8 cellular contexts compared by ENCODE assay signal in the genomic region with DNA sequence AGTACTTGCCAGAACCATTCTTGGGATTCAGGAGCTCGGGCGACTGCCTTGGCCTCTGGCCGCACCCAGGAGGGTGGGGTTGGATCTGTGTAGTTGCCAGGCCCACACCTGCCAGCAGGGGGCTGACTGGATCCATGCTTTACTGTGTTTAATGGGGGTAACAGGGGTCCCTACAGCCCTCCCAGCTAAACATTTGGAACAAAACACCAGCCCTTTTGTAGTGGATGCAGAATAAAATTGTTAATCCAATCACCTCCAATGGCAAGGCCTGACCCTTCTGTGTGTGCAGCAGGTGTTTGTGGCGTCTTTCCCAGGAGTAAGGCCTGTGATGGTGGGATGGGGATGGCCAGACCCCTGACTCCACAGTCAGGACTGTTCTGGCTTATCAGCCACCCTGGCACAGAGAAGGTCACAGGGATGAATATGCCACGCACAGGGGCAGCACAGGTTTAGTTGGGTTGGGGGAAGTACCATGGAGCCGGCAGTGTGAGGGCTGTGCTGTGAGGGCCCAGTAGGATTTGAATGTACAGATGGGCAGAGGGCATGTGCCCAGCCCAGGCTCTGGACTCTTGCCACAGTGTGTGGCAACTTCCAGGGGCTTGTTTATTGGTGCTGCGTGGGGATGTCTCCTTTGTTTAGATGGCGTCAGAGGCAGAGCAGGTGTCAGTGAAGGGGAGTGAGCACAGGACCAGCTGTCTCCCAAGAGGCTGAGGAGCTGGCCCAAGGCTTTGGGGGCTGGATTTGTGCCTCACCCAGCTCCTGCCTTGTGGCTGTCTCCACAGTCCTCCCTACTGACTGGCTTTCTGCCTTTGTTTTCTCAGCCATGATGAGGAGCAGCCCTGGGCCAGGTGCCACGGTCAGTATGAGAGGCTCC. TPM values are rescaled to one million over a fixed set of nuclear protein-coding genes. Genes with fewer than 3 reads are reported as not detected.
A peak's percentile ranks its signal among the peaks of the same experiment; 100 is the strongest.
DNase-seq lines count a peak whose midpoint lies in the region; ATAC-seq, FAIRE-seq and TF ChIP-seq lines count a peak whose summit lies in the region.

No MANE protein-coding gene starts in this region.

- peaks cover 42% of the 10 kb centered on the region for H3K4me1 ChIP-seq in CD4-positive, alpha-beta memory T cell (ENCODE audit: insufficient read depth, low read length)

- ATAC-seq in T-cell (replicated peaks in 1 of 4) (peak; percentile 42 to 59 (median 50)), HG02970 (IDR thresholded peaks at IDR 0.05; ENCODE audit: low FRiP score, unreplicated experiment) (no peak), GM18858 (IDR thresholded peaks at IDR 0.05; ENCODE audit: unreplicated experiment) (no peak)
- ATAC-seq in stimulated activated effector memory CD8-positive, alpha-beta T cell treated with anti-CD3 and anti-CD28 coated beads, Interleukin-12 subunit alpha, Interleukin-12 subunit beta, amount 100 ng/mL, for 72 hours, result peak; percentile 65

- peaks cover 0 to 8% (median 0%) of the 10 kb centered on the region in 8 donors for H3K9me3 Mint-ChIP-seq in CD4-positive, alpha-beta memory T cell
- no peaks in the 10 kb centered on the region for H3K9me3 Mint-ChIP-seq in T-cell
- H3K9me3 Mint-ChIP-seq in stimulated activated effector memory CD8-positive, alpha-beta T cell treated with anti-CD3 and anti-CD28 coated beads, Interleukin-12 subunit alpha, Interleukin-12 subunit beta, amount 100 ng/mL, for 72 hours, result no peaks in the 10 kb centered on the region

- no peaks in the 10 kb centered on the region for H3K27me3 Mint-ChIP-seq in CD4-positive, alpha-beta memory T cell
- H3K27me3 Mint-ChIP-seq in T-cell, result peaks cover 0 to 1% of the 10 kb centered on the region in 2 donors

- no peaks in the 10 kb centered on the region for H3K27me3 ChIP-seq in CD4-positive, alpha-beta memory T cell (ENCODE audit: insufficient read depth, low read length)
- no peaks in the 10 kb centered on the region for H3K27me3 ChIP-seq in bronchial epithelial cell (ENCODE audit: control insufficient read depth, insufficient read depth, low read length)
- H3K27me3 ChIP-seq in layer of hippocampus (ENCODE audit: control insufficient read depth, insufficient read depth, low read length), result no peaks in the 10 kb centered on the region

- peaks cover 38 to 87% of the 10 kb centered on the region in 2 donors for H3K36me3 Mint-ChIP-seq in CD4-positive, alpha-beta memory T cell
- H3K36me3 Mint-ChIP-seq in T-cell, result peaks cover 49% of the 10 kb centered on the region
- peaks cover 100% of the 10 kb centered on the region for H3K36me3 Mint-ChIP-seq in stimulated activated effector memory CD8-positive, alpha-beta T cell treated with anti-CD3 and anti-CD28 coated beads, Interleukin-12 subunit alpha, Interleukin-12 subunit beta, amount 100 ng/mL, for 72 hours

- POLR2A ChIA-PET in CD4-positive, alpha-beta memory T cell (lab: Charles Lee; ENCODE audit: partially characterized antibody), result interaction anchor here (0.8 to 42.6 kb wide), 12 partner anchors 1 to 270 kb away, joined by 3 to 1746 read pairs (median 25); partner anchors contain the start of genes CBX6, DNAL4, GTPBP1 and JOSD1
- POLR2A ChIA-PET in T-cell (lab: Charles Lee), result interaction anchor here in 1 of 2 donors (0.6 to 1.5 kb wide), 2 partner anchors 9 to 14 kb away, joined by 3 read pairs; no protein-coding TSS in a partner anchor

- peak overlapping the region; percentile 30 for H3K27ac ChIP-seq in CD4-positive, alpha-beta memory T cell (ENCODE audit: low read depth, low read length)
- H3K27ac ChIP-seq in layer of hippocampus (ENCODE audit: low read depth, low read length), result peak overlapping the region; percentile 98

- H3K36me3 ChIP-seq in CD4-positive, alpha-beta memory T cell (ENCODE audit: insufficient read depth, low read length), result peaks cover 77% of the 10 kb centered on the region
- peaks cover 40% of the 10 kb centered on the region for H3K36me3 ChIP-seq in bronchial epithelial cell (ENCODE audit: control insufficient read depth, insufficient read depth, low read length)

- CTCF ChIA-PET in CD4-positive, alpha-beta memory T cell (lab: Charles Lee; ENCODE audit: partially characterized antibody), result interaction anchor here (0.8 to 7.5 kb wide), 20 partner anchors 9 to 136 kb away, joined by 3 to 74 read pairs (median 9); partner anchors contain the start of genes GTPBP1 and NPTXR
- CTCF ChIA-PET in T-cell (lab: Charles Lee), result interaction anchor here (0.6 to 1.8 kb wide), 6 partner anchors 9 to 614 kb away, joined by 3 to 6 read pairs (median 3); no protein-coding TSS in a partner anchor

- H3K9me3 ChIP-seq in CD4-positive, alpha-beta memory T cell (ENCODE audit: control insufficient read depth in 1 of 2, low read length in 2 of 2), result no peaks in the 10 kb centered on the region

- peak; percentile 86 for TF ChIP-seq CTCF in bronchial epithelial cell (IDR thresholded peaks at IDR 0.05; ENCODE audit: insufficient read depth, low read length, severe bottlenecking)

- FAIRE-seq in bronchial epithelial cell (lab: Jason Lieb, UNC), result no peak

- peak overlapping the region; percentile 75 to 90 (median 86) for H3K27ac Mint-ChIP-seq in CD4-positive, alpha-beta memory T cell
- peak overlapping the region; percentile 83 to 89 for H3K27ac Mint-ChIP-seq in T-cell
- H3K27ac Mint-ChIP-seq in stimulated activated effector memory CD8-positive, alpha-beta T cell treated with anti-CD3 and anti-CD28 coated beads, Interleukin-12 subunit alpha, Interleukin-12 subunit beta, amount 100 ng/mL, for 72 hours, result peak overlapping the region; percentile 93

- peak in 4 of 5 donors; percentile 12 to 51 (median 41) for DNase-seq in CD4-positive, alpha-beta memory T cell
- DNase-seq in HT-29 (ENCODE audit: low spot score) (peak; percentile 48), T-cell (peak in 25 of 34 experiments; percentile 25 to 68 (median 45)), bronchial epithelial cell (ENCODE audit: low read depth) (peak; percentile 13)
- DNase-seq in stimulated activated effector memory CD8-positive, alpha-beta T cell treated with anti-CD3 and anti-CD28 coated beads, Interleukin-12 subunit alpha, Interleukin-12 subunit beta, amount 100 ng/mL, for 72 hours (ENCODE audit: low spot score in 2 of 2), result peak in 1 of 2 donors; percentile 46

- no peak overlapping the region for H3K4me3 ChIP-seq in CD4-positive, alpha-beta memory T cell (ENCODE audit: low read length in 2 of 2)
- no peak overlapping the region for H3K4me3 ChIP-seq in bronchial epithelial cell (ENCODE audit: low read depth, low read length)

- peak overlapping the region in 2 of 8 donors; percentile 4 to 12 for H3K4me3 Mint-ChIP-seq in CD4-positive, alpha-beta memory T cell
- H3K4me3 Mint-ChIP-seq in T-cell, result peak overlapping the region in 1 of 3 donors; percentile 5
- H3K4me3 Mint-ChIP-seq in stimulated activated effector memory CD8-positive, alpha-beta T cell treated with anti-CD3 and anti-CD28 coated beads, Interleukin-12 subunit alpha, Interleukin-12 subunit beta, amount 100 ng/mL, for 72 hours, result no peak overlapping the region

- peaks cover 18 to 62% (median 33%) of the 10 kb centered on the region in 4 donors for H3K4me1 Mint-ChIP-seq in CD4-positive, alpha-beta memory T cell
- H3K4me1 Mint-ChIP-seq in T-cell, result peaks cover 51 to 67% (median 64%) of the 10 kb centered on the region in 3 donors
- H3K4me1 Mint-ChIP-seq in stimulated activated effector memory CD8-positive, alpha-beta T cell treated with anti-CD3 and anti-CD28 coated beads, Interleukin-12 subunit alpha, Interleukin-12 subunit beta, amount 100 ng/mL, for 72 hours, result peaks cover 57% of the 10 kb centered on the region

- intact Hi-C loops in CD4-positive, alpha-beta memory T cell (cut with micrococcal nuclease), result loop anchor here (1.0 to 5.0 kb wide), 4 partner anchors 18 to 109 kb away; partner anchors contain the start of gene NPTXR

RNA-seq across cellular contexts. Expression of gene SUN2, which starts 22.2 kb away (rescaled TPM):
- total RNA-seq in CD4-positive, alpha-beta memory T cell, result 1,000 to 10,000 TPM in 1 of 2 experiments, 100 to 1,000 TPM in 1; 988 to 1,004 TPM
- polyA plus RNA-seq in CD4-positive, alpha-beta memory T cell, result 100 to 1,000 TPM; 323 to 643 TPM
- 101 and 110 TPM in 2 replicates for total RNA-seq in HT-29 (2014; rRNA removed; shearing (Covaris generic))
- 1,000 to 10,000 TPM in 2 of 5 donors, 100 to 1,000 TPM in 3; 526 to 1,075 (median 979) TPM for total RNA-seq in T-cell
- total RNA-seq in bronchial epithelial cell, result 46.3 and 51.6 TPM in 2 replicates

RNA-seq across cellular contexts. Expression of gene GTPBP1, which starts 27.8 kb away (rescaled TPM):
- 10 to 100 TPM; 94.1 to 96.6 TPM for total RNA-seq in CD4-positive, alpha-beta memory T cell
- 10 to 100 TPM; 14.6 to 30.8 TPM for polyA plus RNA-seq in CD4-positive, alpha-beta memory T cell
- 53.8 and 54.9 TPM in 2 replicates for total RNA-seq in HT-29 (2014; rRNA removed; shearing (Covaris generic))
- 100 to 1,000 TPM in 2 of 5 donors, 10 to 100 TPM in 3; 79.1 to 229 (median 83.3) TPM for total RNA-seq in T-cell
- 28.7 and 47.0 TPM in 2 replicates for total RNA-seq in bronchial epithelial cell

RNA-seq across cellular contexts. Expression of gene JOSD1, which starts 32.8 kb away (rescaled TPM):
- 10 to 100 TPM; 64.6 to 65.4 TPM for total RNA-seq in CD4-positive, alpha-beta memory T cell
- polyA plus RNA-seq in CD4-positive, alpha-beta memory T cell, result 1 to 10 TPM; 8.0 to 9.6 TPM
- 60.5 and 79.2 TPM in 2 replicates for total RNA-seq in HT-29 (2014; rRNA removed; shearing (Covaris generic))
- total RNA-seq in T-cell (100 to 1,000 TPM in 2 of 5 donors, 10 to 100 TPM in 3; 78.4 to 164 (median 83.5) TPM), bronchial epithelial cell (123 and 147 TPM in 2 replicates)

RNA-seq across cellular contexts. Expression of gene TOMM22, which starts 51.8 kb away (rescaled TPM):
- total RNA-seq in CD4-positive, alpha-beta memory T cell, result 10 to 100 TPM; 41.2 to 42.3 TPM
- 10 to 100 TPM; 60.3 to 78.9 TPM for polyA plus RNA-seq in CD4-positive, alpha-beta memory T cell
- total RNA-seq in HT-29 (2014; rRNA removed; shearing (Covaris generic)), result 46.4 and 46.5 TPM in 2 replicates
- total RNA-seq in T-cell (10 to 100 TPM; 52.4 to 58.1 (median 53.3) TPM), bronchial epithelial cell (42.9 and 70.0 TPM in 2 replicates)

Comparison
In these comparisons a context has a peak if more than half of its experiments do, and no peak if none do; other contexts are left out.
1. ATAC-seq: peak in T-cell (4 of 4) and stimulated activated effector memory CD8-positive, alpha-beta T cell treated with anti-CD3 and anti-CD28 coated beads, Interleukin-12 subunit alpha, Interleukin-12 subunit beta, amount 100 ng/mL, for 72 hours (single experiment); none in HG02970 (single experiment) and GM18858 (single experiment).
2. Peak in every context shown above with its lines, with median percentiles within 50 percentile points of each other: H3K27ac Mint-ChIP-seq.